ENCODE assay signal across 7 cellular contexts in genomic region chr17:29906969-29907368, GRCh38. TPM values are rescaled to one million over a fixed set of nuclear protein-coding genes. Genes with fewer than 3 reads are reported as not detected.
"Had no signal": no experiment of that assay in that cellular context is flagged by ENCODE, and none has a peak within 500 bp of the region (broad histone marks: within the 10 kb centered on the region; RNA-seq: fewer than 3 reads in every experiment).

No MANE protein-coding gene starts in this region.

- H3K27ac Mint-ChIP-seq: IgD-negative memory B cell had no signal

- DNase-seq: IMR-90, KBM-7, KG1 had no signal

- FAIRE-seq: HepG2, HTR-8/SVneo had no signal

- H3K27me3 Mint-ChIP-seq: IgD-negative memory B cell had no signal

- ATAC-seq: HepG2 had no signal

- H3K27ac ChIP-seq: HL-60 had no signal

RNA-seq across cellular contexts. Expression of gene EFCAB5, which starts 34.5 kb away (rescaled TPM):
- total RNA-seq: HepG2, IMR-90 had no signal
- polyA plus RNA-seq: IgD-negative memory B cell had no signal
